Comparison of ENCODE assay signal across 1 cellular context in the genomic region with DNA sequence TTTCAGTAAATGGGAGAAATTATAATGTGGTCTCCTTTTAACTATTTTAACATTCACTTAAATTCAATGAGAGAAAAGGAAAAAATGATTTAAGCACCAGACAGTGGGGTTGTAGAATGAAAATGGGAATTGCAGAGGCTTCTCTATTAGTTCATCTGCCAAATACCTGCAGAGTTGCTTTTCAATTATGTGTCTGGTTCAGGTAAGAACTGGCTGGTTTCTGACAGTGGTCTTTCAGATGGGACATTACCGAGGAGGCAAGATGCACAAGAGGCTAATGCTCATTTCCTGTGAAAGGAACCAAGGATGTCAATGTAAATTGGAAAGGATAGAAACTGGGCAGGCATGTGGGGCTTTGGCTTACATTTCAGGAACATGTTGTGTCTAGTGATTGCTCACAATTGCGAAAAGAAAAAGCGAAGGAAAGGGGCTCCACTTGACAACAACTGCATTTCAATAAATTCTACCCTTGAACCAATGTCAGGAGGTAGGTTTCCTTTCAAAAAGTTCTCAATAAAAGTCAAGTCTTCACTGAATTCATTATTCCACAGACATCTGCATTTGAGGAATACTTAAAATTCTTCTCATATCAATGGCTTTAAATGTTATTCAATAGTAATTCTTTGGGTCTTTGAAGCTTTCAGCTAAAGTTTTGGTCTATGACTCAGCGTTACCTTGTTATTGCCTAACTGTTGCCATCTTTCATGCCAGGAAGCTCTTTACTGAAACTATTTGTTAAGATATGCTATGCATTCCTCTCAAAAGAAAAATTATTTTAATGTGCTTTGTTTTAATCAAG.
TF ChIP-seq lines count a peak whose summit lies in the region.

No MANE protein-coding gene starts in this region.

TF ChIP-seq in K562, 482 proteins besides CTCF, POLR2A, EP300 and RAD21 (continued from another document and continues in another):
- TF ChIP-seq, protein P1, sequence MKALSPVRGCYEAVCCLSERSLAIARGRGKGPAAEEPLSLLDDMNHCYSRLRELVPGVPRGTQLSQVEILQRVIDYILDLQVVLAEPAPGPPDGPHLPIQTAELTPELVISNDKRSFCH (CRISPR knock-in tag; IDR thresholded peaks at IDR 0.05) = 0 out of 2 replicates have a peak, but pooled peaks have one; percentile 33
- TF ChIP-seq, protein P1 (tag; IDR thresholded peaks at IDR 0.05) = no peak
- TF ChIP-seq SRSF1 (IDR thresholded peaks at IDR 0.05; ENCODE audit: low read depth, low read length) (no peak), SAFB2 (IDR thresholded peaks at IDR 0.05; ENCODE audit: borderline replicate concordance, low read depth, low read length, severe bottlenecking) (no peak), TAF15 (IDR thresholded peaks at IDR 0.05; ENCODE audit: low read depth, low read length) (no peak), RBM14 (IDR thresholded peaks at IDR 0.05; ENCODE audit: borderline replicate concordance, insufficient read depth, low read depth, low read length) (no peak), YY1 (IDR thresholded peaks at IDR 0.05; ENCODE audit: borderline replicate concordance in 1 of 3, control insufficient read depth in 1 of 3, extremely low read depth in 1 of 3, insufficient read depth in 3 of 3, insufficient read length in 1 of 3, insufficient replicate concordance in 2 of 3, low read depth in 1 of 3, low read length in 2 of 3) (no peak), ZFP1 (CRISPR knock-in tag; IDR thresholded peaks at IDR 0.05) (no peak), MCM7 (IDR thresholded peaks at IDR 0.05) (no peak), EP400 (IDR thresholded peaks at IDR 0.05) (no peak), XRCC5 (IDR thresholded peaks at IDR 0.05; ENCODE audit: low read depth, low read length) (no peak), KLF16 (IDR thresholded peaks at IDR 0.05) (no peak), SMAD1 (IDR thresholded peaks at IDR 0.05; ENCODE audit: low read depth, low read length, partially characterized antibody) (no peak), ESRRB (CRISPR knock-in tag; IDR thresholded peaks at IDR 0.05; ENCODE audit: borderline replicate concordance) (no peak), ZKSCAN1 (IDR thresholded peaks at IDR 0.05; ENCODE audit: low read depth, low read length) (no peak), ZNF224 (CRISPR knock-in tag; IDR thresholded peaks at IDR 0.05) (no peak), POLR2H (tag; IDR thresholded peaks at IDR 0.05; ENCODE audit: low read depth) (peak; percentile 65), MAFK (IDR thresholded peaks at IDR 0.05; ENCODE audit: low read length) (peak; percentile 34; the same call in 1 of the 2 replicates), ESRRA (IDR thresholded peaks at IDR 0.05; ENCODE audit: borderline replicate concordance, low read depth) (no peak), ZFP30 (CRISPR knock-in tag; IDR thresholded peaks at IDR 0.05; ENCODE audit: borderline replicate concordance) (no peak)
- TF ChIP-seq, protein P2, sequence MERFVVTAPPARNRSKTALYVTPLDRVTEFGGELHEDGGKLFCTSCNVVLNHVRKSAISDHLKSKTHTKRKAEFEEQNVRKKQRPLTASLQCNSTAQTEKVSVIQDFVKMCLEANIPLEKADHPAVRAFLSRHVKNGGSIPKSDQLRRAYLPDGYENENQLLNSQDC (CRISPR knock-in tag; IDR thresholded peaks at IDR 0.05) = no peak
- TF ChIP-seq, protein P3, sequence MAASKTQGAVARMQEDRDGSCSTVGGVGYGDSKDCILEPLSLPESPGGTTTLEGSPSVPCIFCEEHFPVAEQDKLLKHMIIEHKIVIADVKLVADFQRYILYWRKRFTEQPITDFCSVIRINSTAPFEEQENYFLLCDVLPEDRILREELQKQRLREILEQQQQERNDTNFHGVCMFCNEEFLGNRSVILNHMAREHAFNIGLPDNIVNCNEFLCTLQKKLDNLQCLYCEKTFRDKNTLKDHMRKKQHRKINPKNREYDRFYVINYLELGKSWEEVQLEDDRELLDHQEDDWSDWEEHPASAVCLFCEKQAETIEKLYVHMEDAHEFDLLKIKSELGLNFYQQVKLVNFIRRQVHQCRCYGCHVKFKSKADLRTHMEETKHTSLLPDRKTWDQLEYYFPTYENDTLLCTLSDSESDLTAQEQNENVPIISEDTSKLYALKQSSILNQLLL (CRISPR knock-in tag; IDR thresholded peaks at IDR 0.05; ENCODE audit: borderline replicate concordance) = no peak
- TF ChIP-seq, protein P4, sequence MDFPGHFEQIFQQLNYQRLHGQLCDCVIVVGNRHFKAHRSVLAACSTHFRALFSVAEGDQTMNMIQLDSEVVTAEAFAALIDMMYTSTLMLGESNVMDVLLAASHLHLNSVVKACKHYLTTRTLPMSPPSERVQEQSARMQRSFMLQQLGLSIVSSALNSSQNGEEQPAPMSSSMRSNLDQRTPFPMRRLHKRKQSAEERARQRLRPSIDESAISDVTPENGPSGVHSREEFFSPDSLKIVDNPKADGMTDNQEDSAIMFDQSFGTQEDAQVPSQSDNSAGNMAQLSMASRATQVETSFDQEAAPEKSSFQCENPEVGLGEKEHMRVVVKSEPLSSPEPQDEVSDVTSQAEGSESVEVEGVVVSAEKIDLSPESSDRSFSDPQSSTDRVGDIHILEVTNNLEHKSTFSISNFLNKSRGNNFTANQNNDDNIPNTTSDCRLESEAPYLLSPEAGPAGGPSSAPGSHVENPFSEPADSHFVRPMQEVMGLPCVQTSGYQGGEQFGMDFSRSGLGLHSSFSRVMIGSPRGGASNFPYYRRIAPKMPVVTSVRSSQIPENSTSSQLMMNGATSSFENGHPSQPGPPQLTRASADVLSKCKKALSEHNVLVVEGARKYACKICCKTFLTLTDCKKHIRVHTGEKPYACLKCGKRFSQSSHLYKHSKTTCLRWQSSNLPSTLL (IDR thresholded peaks at IDR 0.05) = no peak
- TF ChIP-seq, protein P5, sequence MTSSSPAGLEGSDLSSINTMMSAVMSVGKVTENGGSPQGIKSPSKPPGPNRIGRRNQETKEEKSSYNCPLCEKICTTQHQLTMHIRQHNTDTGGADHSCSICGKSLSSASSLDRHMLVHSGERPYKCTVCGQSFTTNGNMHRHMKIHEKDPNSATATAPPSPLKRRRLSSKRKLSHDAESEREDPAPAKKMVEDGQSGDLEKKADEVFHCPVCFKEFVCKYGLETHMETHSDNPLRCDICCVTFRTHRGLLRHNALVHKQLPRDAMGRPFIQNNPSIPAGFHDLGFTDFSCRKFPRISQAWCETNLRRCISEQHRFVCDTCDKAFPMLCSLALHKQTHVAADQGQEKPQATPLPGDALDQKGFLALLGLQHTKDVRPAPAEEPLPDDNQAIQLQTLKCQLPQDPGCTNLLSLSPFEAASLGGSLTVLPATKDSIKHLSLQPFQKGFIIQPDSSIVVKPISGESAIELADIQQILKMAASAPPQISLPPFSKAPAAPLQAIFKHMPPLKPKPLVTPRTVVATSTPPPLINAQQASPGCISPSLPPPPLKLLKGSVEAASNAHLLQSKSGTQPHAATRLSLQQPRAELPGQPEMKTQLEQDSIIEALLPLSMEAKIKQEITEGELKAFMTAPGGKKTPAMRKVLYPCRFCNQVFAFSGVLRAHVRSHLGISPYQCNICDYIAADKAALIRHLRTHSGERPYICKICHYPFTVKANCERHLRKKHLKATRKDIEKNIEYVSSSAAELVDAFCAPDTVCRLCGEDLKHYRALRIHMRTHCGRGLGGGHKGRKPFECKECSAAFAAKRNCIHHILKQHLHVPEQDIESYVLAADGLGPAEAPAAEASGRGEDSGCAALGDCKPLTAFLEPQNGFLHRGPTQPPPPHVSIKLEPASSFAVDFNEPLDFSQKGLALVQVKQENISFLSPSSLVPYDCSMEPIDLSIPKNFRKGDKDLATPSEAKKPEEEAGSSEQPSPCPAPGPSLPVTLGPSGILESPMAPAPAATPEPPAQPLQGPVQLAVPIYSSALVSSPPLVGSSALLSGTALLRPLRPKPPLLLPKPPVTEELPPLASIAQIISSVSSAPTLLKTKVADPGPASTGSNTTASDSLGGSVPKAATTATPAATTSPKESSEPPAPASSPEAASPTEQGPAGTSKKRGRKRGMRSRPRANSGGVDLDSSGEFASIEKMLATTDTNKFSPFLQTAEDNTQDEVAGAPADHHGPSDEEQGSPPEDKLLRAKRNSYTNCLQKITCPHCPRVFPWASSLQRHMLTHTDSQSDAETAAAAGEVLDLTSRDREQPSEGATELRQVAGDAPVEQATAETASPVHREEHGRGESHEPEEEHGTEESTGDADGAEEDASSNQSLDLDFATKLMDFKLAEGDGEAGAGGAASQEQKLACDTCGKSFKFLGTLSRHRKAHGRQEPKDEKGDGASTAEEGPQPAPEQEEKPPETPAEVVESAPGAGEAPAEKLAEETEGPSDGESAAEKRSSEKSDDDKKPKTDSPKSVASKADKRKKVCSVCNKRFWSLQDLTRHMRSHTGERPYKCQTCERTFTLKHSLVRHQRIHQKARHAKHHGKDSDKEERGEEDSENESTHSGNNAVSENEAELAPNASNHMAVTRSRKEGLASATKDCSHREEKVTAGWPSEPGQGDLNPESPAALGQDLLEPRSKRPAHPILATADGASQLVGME (CRISPR knock-in tag; IDR thresholded peaks at IDR 0.05) = 0 out of 2 replicates have a peak, but pooled peaks have one; percentile 18
- TF ChIP-seq, protein P6, sequence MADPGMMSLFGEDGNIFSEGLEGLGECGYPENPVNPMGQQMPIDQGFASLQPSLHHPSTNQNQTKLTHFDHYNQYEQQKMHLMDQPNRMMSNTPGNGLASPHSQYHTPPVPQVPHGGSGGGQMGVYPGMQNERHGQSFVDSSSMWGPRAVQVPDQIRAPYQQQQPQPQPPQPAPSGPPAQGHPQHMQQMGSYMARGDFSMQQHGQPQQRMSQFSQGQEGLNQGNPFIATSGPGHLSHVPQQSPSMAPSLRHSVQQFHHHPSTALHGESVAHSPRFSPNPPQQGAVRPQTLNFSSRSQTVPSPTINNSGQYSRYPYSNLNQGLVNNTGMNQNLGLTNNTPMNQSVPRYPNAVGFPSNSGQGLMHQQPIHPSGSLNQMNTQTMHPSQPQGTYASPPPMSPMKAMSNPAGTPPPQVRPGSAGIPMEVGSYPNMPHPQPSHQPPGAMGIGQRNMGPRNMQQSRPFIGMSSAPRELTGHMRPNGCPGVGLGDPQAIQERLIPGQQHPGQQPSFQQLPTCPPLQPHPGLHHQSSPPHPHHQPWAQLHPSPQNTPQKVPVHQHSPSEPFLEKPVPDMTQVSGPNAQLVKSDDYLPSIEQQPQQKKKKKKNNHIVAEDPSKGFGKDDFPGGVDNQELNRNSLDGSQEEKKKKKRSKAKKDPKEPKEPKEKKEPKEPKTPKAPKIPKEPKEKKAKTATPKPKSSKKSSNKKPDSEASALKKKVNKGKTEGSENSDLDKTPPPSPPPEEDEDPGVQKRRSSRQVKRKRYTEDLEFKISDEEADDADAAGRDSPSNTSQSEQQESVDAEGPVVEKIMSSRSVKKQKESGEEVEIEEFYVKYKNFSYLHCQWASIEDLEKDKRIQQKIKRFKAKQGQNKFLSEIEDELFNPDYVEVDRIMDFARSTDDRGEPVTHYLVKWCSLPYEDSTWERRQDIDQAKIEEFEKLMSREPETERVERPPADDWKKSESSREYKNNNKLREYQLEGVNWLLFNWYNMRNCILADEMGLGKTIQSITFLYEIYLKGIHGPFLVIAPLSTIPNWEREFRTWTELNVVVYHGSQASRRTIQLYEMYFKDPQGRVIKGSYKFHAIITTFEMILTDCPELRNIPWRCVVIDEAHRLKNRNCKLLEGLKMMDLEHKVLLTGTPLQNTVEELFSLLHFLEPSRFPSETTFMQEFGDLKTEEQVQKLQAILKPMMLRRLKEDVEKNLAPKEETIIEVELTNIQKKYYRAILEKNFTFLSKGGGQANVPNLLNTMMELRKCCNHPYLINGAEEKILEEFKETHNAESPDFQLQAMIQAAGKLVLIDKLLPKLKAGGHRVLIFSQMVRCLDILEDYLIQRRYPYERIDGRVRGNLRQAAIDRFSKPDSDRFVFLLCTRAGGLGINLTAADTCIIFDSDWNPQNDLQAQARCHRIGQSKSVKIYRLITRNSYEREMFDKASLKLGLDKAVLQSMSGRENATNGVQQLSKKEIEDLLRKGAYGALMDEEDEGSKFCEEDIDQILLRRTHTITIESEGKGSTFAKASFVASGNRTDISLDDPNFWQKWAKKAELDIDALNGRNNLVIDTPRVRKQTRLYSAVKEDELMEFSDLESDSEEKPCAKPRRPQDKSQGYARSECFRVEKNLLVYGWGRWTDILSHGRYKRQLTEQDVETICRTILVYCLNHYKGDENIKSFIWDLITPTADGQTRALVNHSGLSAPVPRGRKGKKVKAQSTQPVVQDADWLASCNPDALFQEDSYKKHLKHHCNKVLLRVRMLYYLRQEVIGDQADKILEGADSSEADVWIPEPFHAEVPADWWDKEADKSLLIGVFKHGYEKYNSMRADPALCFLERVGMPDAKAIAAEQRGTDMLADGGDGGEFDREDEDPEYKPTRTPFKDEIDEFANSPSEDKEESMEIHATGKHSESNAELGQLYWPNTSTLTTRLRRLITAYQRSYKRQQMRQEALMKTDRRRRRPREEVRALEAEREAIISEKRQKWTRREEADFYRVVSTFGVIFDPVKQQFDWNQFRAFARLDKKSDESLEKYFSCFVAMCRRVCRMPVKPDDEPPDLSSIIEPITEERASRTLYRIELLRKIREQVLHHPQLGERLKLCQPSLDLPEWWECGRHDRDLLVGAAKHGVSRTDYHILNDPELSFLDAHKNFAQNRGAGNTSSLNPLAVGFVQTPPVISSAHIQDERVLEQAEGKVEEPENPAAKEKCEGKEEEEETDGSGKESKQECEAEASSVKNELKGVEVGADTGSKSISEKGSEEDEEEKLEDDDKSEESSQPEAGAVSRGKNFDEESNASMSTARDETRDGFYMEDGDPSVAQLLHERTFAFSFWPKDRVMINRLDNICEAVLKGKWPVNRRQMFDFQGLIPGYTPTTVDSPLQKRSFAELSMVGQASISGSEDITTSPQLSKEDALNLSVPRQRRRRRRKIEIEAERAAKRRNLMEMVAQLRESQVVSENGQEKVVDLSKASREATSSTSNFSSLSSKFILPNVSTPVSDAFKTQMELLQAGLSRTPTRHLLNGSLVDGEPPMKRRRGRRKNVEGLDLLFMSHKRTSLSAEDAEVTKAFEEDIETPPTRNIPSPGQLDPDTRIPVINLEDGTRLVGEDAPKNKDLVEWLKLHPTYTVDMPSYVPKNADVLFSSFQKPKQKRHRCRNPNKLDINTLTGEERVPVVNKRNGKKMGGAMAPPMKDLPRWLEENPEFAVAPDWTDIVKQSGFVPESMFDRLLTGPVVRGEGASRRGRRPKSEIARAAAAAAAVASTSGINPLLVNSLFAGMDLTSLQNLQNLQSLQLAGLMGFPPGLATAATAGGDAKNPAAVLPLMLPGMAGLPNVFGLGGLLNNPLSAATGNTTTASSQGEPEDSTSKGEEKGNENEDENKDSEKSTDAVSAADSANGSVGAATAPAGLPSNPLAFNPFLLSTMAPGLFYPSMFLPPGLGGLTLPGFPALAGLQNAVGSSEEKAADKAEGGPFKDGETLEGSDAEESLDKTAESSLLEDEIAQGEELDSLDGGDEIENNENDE (IDR thresholded peaks at IDR 0.05; ENCODE audit: low read depth, low read length) = no peak
- TF ChIP-seq, protein P7, sequence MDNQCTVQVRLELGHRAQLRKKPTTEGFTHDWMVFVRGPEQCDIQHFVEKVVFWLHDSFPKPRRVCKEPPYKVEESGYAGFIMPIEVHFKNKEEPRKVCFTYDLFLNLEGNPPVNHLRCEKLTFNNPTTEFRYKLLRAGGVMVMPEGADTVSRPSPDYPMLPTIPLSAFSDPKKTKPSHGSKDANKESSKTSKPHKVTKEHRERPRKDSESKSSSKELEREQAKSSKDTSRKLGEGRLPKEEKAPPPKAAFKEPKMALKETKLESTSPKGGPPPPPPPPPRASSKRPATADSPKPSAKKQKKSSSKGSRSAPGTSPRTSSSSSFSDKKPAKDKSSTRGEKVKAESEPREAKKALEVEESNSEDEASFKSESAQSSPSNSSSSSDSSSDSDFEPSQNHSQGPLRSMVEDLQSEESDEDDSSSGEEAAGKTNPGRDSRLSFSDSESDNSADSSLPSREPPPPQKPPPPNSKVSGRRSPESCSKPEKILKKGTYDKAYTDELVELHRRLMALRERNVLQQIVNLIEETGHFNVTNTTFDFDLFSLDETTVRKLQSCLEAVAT (IDR thresholded peaks at IDR 0.05) = no peak
